In the genomic region with DNA sequence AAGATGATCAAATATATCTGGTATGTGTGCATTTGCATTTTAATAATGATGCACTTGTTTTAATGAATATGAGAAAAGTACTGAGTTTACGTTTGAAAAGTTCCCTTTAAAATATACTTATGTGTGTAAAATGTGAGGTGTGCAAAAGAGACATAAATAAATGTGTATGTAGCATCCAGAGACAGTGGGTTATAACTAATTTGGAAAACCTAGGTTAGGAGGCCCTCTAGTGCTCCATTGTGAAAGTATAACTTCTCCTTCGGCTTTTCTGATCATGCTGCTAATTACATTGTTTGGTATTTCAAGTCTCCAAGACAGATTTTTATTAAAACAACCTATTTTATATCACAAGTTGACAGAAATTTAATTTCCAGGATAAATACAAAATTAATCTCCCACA, we compare ENCODE assay signal across 1 cellular context.
TF ChIP-seq lines count a peak whose summit lies in the region.

No MANE protein-coding gene starts in this region.

TF ChIP-seq in H1, 55 proteins besides CTCF, POLR2A, EP300 and RAD21:
- TF ChIP-seq SAP30 (IDR thresholded peaks at IDR 0.05; ENCODE audit: insufficient read depth, insufficient replicate concordance, low read length) (no peak), KDM5A (IDR thresholded peaks at IDR 0.05; ENCODE audit: low read length) (no peak), YY1 (IDR thresholded peaks at IDR 0.05; ENCODE audit: low read depth, low read length) (no peak), RBBP5 (IDR thresholded peaks at IDR 0.05; ENCODE audit: borderline replicate concordance, low read depth, low read length) (no peak), HDAC6 (IDR thresholded peaks at IDR 0.05; ENCODE audit: low read depth, low read length) (no peak), SIRT6 (IDR thresholded peaks at IDR 0.05; ENCODE audit: low read length) (no peak), TCF12 (IDR thresholded peaks at IDR 0.05; ENCODE audit: low read depth, low read length) (no peak), SP4 (IDR thresholded peaks at IDR 0.05; ENCODE audit: low read length) (no peak)
- TF ChIP-seq, protein P1, sequence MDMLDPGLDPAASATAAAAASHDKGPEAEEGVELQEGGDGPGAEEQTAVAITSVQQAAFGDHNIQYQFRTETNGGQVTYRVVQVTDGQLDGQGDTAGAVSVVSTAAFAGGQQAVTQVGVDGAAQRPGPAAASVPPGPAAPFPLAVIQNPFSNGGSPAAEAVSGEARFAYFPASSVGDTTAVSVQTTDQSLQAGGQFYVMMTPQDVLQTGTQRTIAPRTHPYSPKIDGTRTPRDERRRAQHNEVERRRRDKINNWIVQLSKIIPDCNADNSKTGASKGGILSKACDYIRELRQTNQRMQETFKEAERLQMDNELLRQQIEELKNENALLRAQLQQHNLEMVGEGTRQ (IDR thresholded peaks at IDR 0.05; ENCODE audit: low read length), result no peak
